ENCODE assay signal across 18 cellular contexts in genomic region chr15:86876387-86876786, GRCh38.
DNase-seq lines count a peak whose midpoint lies in the region; ATAC-seq, FAIRE-seq and TF ChIP-seq lines count a peak whose summit lies in the region.
"Had no signal": no experiment of that assay in that cellular context is flagged by ENCODE, and none has a peak within 500 bp of the region (broad histone marks: within the 10 kb centered on the region; RNA-seq: fewer than 3 reads in every experiment).

No MANE protein-coding gene starts in this region.

- H3K27me3 Mint-ChIP-seq in activated T-cell treated with anti-CD3 and anti-CD28 coated beads, Interleukin-2, amount 50 U/mL, for 24 hours = peaks cover 2% of the 10 kb centered on the region

- ATAC-seq in Right ventricle myocardium superior (ENCODE audit: poor library complexity) (peak; percentile 50), left cardiac atrium (no peak)
- ATAC-seq: A549, GM23338 had no signal

- intact Hi-C loops in Right ventricle myocardium superior (cut with DNase I) = no loop called here
- intact Hi-C loops in left cardiac atrium (cut with DNase I) = no loop called here

- FAIRE-seq in bronchial epithelial cell (lab: Jason Lieb, UNC) = peak; percentile 32
- FAIRE-seq: A549, GM18507, H54 had no signal

- no peak overlapping the region for H3K27ac Mint-ChIP-seq in activated T-cell treated with anti-CD3 and anti-CD28 coated beads, Interleukin-2, amount 50 U/mL, for 24 hours
- H3K27ac Mint-ChIP-seq: CD4-positive, alpha-beta memory T cell had no signal

- H3K9me3 Mint-ChIP-seq in activated T-cell treated with anti-CD3 and anti-CD28 coated beads, Interleukin-2, amount 50 U/mL, for 24 hours = no peaks in the 10 kb centered on the region
- H3K9me3 Mint-ChIP-seq: CD4-positive, alpha-beta memory T cell; GM23338 had no signal

- no peak overlapping the region for H3K4me3 ChIP-seq in bronchial epithelial cell (ENCODE audit: low read depth, low read length)
- H3K4me3 ChIP-seq: A549, GM23338 had no signal

- H3K27me3 ChIP-seq in bronchial epithelial cell (ENCODE audit: control insufficient read depth, insufficient read depth, low read length) = no peaks in the 10 kb centered on the region

- no peaks in the 10 kb centered on the region for H3K36me3 ChIP-seq in bronchial epithelial cell (ENCODE audit: control insufficient read depth, insufficient read depth, low read length)

- H3K36me3 Mint-ChIP-seq in activated T-cell treated with anti-CD3 and anti-CD28 coated beads, Interleukin-2, amount 50 U/mL, for 24 hours (ENCODE audit: low read depth) = no peaks in the 10 kb centered on the region
- H3K36me3 Mint-ChIP-seq: CD14-positive monocyte; CD4-positive, alpha-beta memory T cell had no signal

- DNase-seq in Right ventricle myocardium superior = no peak
- no peak for DNase-seq in left cardiac atrium
- DNase-seq in RPMI8226 = peak; percentile 4
- DNase-seq in bronchial epithelial cell (ENCODE audit: low read depth) = no peak
- no peak for DNase-seq in NCI-H2196 treated with DMSO at 0.1 percent for 48 hours (lab: John Stamatoyannopoulos, UW; ENCODE audit: unreplicated experiment)
- no peak for DNase-seq in activated T-cell treated with anti-CD3 and anti-CD28 coated beads, Interleukin-2, amount 50 U/mL, for 24 hours
- no peak for DNase-seq in NK-92 treated with Interleukin-12 subunit alpha and Interleukin-12 subunit beta, amount 100 ng/mL, for 24 hours (lab: John Stamatoyannopoulos, UW)
- DNase-seq: AML-193; CD4-positive, alpha-beta memory T cell; DMS153; DMS79; GDM1; HCEC 1CT had no signal

- TF ChIP-seq CTCF in bronchial epithelial cell (IDR thresholded peaks at IDR 0.05; ENCODE audit: insufficient read depth, low read length, severe bottlenecking) = no peak

- no peak overlapping the region for H3K4me3 Mint-ChIP-seq in activated T-cell treated with anti-CD3 and anti-CD28 coated beads, Interleukin-2, amount 50 U/mL, for 24 hours
- H3K4me3 Mint-ChIP-seq: CD14-positive monocyte; CD4-positive, alpha-beta memory T cell; GM23338 had no signal

- no peaks in the 10 kb centered on the region for H3K4me1 Mint-ChIP-seq in activated T-cell treated with anti-CD3 and anti-CD28 coated beads, Interleukin-2, amount 50 U/mL, for 24 hours (ENCODE audit: low read depth)
- H3K4me1 Mint-ChIP-seq: CD14-positive monocyte; CD4-positive, alpha-beta memory T cell had no signal
